18 cellular contexts compared by ENCODE assay signal in the genomic region with DNA sequence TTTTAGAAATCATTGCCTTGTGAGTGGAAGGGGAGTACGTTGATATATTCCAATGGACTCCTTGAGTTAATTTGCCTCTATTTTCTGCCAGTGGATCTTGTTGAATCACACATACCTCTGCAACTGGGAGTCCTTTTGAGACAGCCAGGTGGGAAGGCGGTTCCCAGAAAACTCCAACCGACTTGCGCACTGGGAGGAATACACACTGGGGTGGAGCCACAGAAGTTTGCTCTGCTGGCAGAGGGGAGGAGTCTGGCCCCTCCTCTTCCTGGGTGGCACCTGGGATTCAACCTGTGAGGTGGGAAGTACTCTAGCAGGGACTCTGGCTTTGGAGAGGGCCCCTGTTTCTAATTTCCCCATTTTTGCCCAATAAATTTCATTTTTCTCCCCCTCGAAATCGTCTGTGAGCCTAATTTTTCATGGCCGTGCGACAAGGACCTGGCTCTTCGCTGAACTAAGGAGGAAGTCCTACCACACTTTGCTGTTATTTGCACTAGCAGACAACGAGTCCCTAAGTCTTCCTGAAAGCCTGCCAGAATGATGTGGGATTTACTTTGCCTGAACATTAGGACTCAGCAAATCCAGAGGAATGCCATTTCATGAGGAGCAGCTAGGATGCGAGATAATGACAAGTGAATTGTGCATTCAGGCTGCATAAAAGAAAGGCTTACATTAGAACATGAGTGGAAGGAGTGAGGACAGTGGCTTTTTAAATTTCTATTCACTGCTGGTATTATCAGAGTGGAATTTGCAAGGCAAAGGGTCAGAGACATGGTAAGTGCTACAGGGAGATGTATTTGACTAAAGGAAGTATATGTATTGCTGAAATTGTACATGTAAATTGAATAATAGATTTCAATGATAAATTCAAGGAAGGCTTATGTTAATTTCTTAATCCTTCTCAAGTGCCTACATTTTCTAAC.
DNase-seq lines count a peak whose midpoint lies in the region; ATAC-seq and TF ChIP-seq lines count a peak whose summit lies in the region.
"Had no signal": no experiment of that assay in that cellular context is flagged by ENCODE, and none has a peak within 500 bp of the region (broad histone marks: within the 10 kb centered on the region; RNA-seq: fewer than 3 reads in every experiment).

No MANE protein-coding gene starts in this region.

- H3K9ac ChIP-seq in neural progenitor cell: no peak overlapping the region
- H3K9ac ChIP-seq: KMS-11 had no signal

- H3K9me3 ChIP-seq in neural progenitor cell (ENCODE audit: low read depth) (peaks cover 6% of the 10 kb centered on the region), T-helper 17 cell (ENCODE audit: control insufficient read depth, low read length, poor library complexity, severe bottlenecking) (no peaks in the 10 kb centered on the region), ascending aorta (no peaks in the 10 kb centered on the region)

- no peak overlapping the region for H3K4me3 ChIP-seq in neural progenitor cell
- H3K4me3 ChIP-seq in ascending aorta: no peak overlapping the region

- H3K27ac Mint-ChIP-seq in brain (peak overlapping the region in 3 of 5 experiments; percentile 30 to 85 (median 84)), neural progenitor cell (no peak overlapping the region), T-helper 17 cell (no peak overlapping the region)
- H3K27ac Mint-ChIP-seq: CD14-positive monocyte had no signal

- TF ChIP-seq CTCF in brain (conservative IDR thresholded peaks at IDR 0.05): no peak
- no peak for TF ChIP-seq CTCF in neural progenitor cell (IDR thresholded peaks at IDR 0.05)
- no peak for TF ChIP-seq CTCF in ascending aorta (IDR thresholded peaks at IDR 0.05)

- no peaks in the 10 kb centered on the region for H3F3A ChIP-seq in neural progenitor cell (ENCODE audit: low read depth)

- H3K36me3 Mint-ChIP-seq in brain (no peaks in the 10 kb centered on the region), neural progenitor cell (no peaks in the 10 kb centered on the region), T-helper 17 cell (ENCODE audit: low read depth) (no peaks in the 10 kb centered on the region)

- H4K20me1 ChIP-seq in neural progenitor cell (ENCODE audit: low read depth): no peaks in the 10 kb centered on the region

- H3K9me3 Mint-ChIP-seq in brain (peaks cover 0 to 12% (median 7%) of the 10 kb centered on the region in 5 experiments), neural progenitor cell (peaks cover 2% of the 10 kb centered on the region)

- DNase-seq in NCI-H526 (lab: John Stamatoyannopoulos, UW) (peak; percentile 39 to 46), neural progenitor cell (ENCODE audit: low spot score) (peak; percentile 22), NCI-H1436 (lab: John Stamatoyannopoulos, UW) (no peak), dermis blood vessel endothelial cell (no peak), T-helper 17 cell (no peak), ascending aorta (ENCODE audit: low spot score in 2 of 2) (no peak)
- DNase-seq: ACHN, DMS79, NCI-H1436 treated with DMSO at 0.1 percent for 48 hours, NCI-H2029 treated with DMSO at 0.1 percent for 48 hours, NCI-H2171, NCI-H446, SIG-M5 had no signal

- H3K27me3 Mint-ChIP-seq in brain (peaks cover 3% of the 10 kb centered on the region), neural progenitor cell (ENCODE audit: insufficient read depth, low read depth) (no peaks in the 10 kb centered on the region), T-helper 17 cell (peaks cover 29% of the 10 kb centered on the region)

- no peak overlapping the region for H3K4me2 ChIP-seq in neural progenitor cell
- H3K4me2 ChIP-seq: KMS-11 had no signal

- H3K4me3 Mint-ChIP-seq in brain (no peak overlapping the region), neural progenitor cell (no peak overlapping the region), T-helper 17 cell (no peak overlapping the region)
- H3K4me3 Mint-ChIP-seq: CD14-positive monocyte had no signal

- ATAC-seq in T-helper 17 cell: no peak
- ATAC-seq: SK-N-SH treated with all-trans-retinoic acid at 6 μM for 48 hours had no signal

- H3K4me1 ChIP-seq in neural progenitor cell (peaks cover 6% of the 10 kb centered on the region), ascending aorta (no peaks in the 10 kb centered on the region)

- H3K27ac ChIP-seq in neural progenitor cell (no peak overlapping the region), ascending aorta (no peak overlapping the region)
- H3K27ac ChIP-seq: KMS-11, RWPE1 had no signal

- H2AFZ ChIP-seq in neural progenitor cell (replicated peaks): peak overlapping the region; percentile 73

- H3K27me3 ChIP-seq in neural progenitor cell (no peaks in the 10 kb centered on the region), ascending aorta (no peaks in the 10 kb centered on the region)

- H3K36me3 ChIP-seq in neural progenitor cell (no peaks in the 10 kb centered on the region), ascending aorta (no peaks in the 10 kb centered on the region)

- peaks cover 40% of the 10 kb centered on the region for H3K4me1 Mint-ChIP-seq in brain
- no peaks in the 10 kb centered on the region for H3K4me1 Mint-ChIP-seq in neural progenitor cell
- no peaks in the 10 kb centered on the region for H3K4me1 Mint-ChIP-seq in T-helper 17 cell

- intact Hi-C loops in ascending aorta (cut with DNase I): no loop called here

- H3K79me2 ChIP-seq in neural progenitor cell (ENCODE audit: low read depth): no peaks in the 10 kb centered on the region

Comparison
In these comparisons a context has a peak if more than half of its experiments do, and no peak if none do; other contexts are left out.
1. DNase-seq: peak in NCI-H526 (2 of 2) and neural progenitor cell (single experiment); none in NCI-H1436 (single experiment), dermis blood vessel endothelial cell (single experiment), T-helper 17 cell (0 of 3) and ascending aorta (0 of 2).
2. H3K27ac Mint-ChIP-seq: peak in brain (3 of 5); none in neural progenitor cell (single experiment) and T-helper 17 cell (single experiment).